In the genomic region with DNA sequence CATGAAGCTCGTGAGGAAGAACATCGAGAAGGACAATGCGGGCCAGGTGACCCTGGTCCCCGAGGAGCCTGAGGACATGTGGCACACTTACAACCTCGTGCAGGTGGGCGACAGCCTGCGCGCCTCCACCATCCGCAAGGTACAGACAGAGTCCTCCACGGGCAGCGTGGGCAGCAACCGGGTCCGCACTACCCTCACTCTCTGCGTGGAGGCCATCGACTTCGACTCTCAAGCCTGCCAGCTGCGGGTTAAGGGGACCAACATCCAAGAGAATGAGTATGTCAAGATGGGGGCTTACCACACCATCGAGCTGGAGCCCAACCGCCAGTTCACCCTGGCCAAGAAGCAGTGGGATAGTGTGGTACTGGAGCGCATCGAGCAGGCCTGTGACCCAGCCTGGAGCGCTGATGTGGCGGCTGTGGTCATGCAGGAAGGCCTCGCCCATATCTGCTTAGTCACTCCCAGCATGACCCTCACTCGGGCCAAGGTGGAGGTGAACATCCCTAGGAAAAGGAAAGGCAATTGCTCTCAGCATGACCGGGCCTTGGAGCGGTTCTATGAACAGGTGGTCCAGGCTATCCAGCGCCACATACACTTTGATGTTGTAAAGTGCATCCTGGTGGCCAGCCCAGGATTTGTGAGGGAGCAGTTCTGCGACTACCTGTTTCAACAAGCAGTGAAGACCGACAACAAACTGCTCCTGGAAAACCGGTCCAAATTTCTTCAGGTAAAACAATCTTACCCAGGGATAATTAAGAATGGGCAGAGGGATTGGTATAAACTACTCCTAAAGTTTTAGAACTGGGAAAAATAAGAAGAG, we compare ENCODE assay signal across 1 cellular context.
A peak's percentile ranks its signal among the peaks of the same experiment; 100 is the strongest.
TF ChIP-seq lines count a peak whose summit lies in the region.

No MANE protein-coding gene starts in this region.

TF ChIP-seq in K562, 482 proteins besides CTCF, POLR2A, EP300 and RAD21 (continued from another document and continues in another):
- TF ChIP-seq TEAD4 (IDR thresholded peaks at IDR 0.05; ENCODE audit: low read length), result peak; percentile 5; the same call in 1 of the 2 replicates
- TF ChIP-seq TEAD4 (CRISPR knock-in tag; IDR thresholded peaks at IDR 0.05; ENCODE audit: borderline replicate concordance), result no peak
- TF ChIP-seq GABPB2 (CRISPR knock-in tag; conservative IDR thresholded peaks at IDR 0.05), result no peak
- TF ChIP-seq NUFIP1 (IDR thresholded peaks at IDR 0.05; ENCODE audit: partially characterized antibody), result no peak
- TF ChIP-seq RBM22 (IDR thresholded peaks at IDR 0.05; ENCODE audit: low read depth, low read length, poor library complexity, severe bottlenecking), result no peak
- no peak for TF ChIP-seq CSDE1 (IDR thresholded peaks at IDR 0.05)
- 0 out of 4 replicates have a peak, but pooled peaks of 1 of the 2 experiments have one; percentile 29 for TF ChIP-seq UBTF (IDR thresholded peaks at IDR 0.05; ENCODE audit: borderline replicate concordance in 1 of 2, low read depth in 2 of 2, low read length in 2 of 2)
- TF ChIP-seq HLTF (IDR thresholded peaks at IDR 0.05), result no peak
- TF ChIP-seq ZNF584 (CRISPR knock-in tag; IDR thresholded peaks at IDR 0.05; ENCODE audit: low read depth), result no peak
- no peak for TF ChIP-seq HMGN3 (IDR thresholded peaks at IDR 0.05; ENCODE audit: borderline replicate concordance, extremely low read depth, insufficient read length, low read depth, low read length)
- TF ChIP-seq ESRRA (IDR thresholded peaks at IDR 0.05; ENCODE audit: borderline replicate concordance, low read depth), result peak; percentile 65; the same call in 1 of the 2 replicates
- TF ChIP-seq E2F3 (CRISPR knock-in tag; IDR thresholded peaks at IDR 0.05), result no peak
- no peak for TF ChIP-seq PRPF4 (IDR thresholded peaks at IDR 0.05; ENCODE audit: insufficient read depth, low read depth, low read length, poor library complexity, severe bottlenecking)
- no peak for TF ChIP-seq ZNF121 (CRISPR knock-in tag; conservative IDR thresholded peaks at IDR 0.05)
- TF ChIP-seq POLR3G (IDR thresholded peaks at IDR 0.05; ENCODE audit: extremely low read depth, insufficient read length, insufficient replicate concordance), result no peak
- no peak for TF ChIP-seq HES1 (IDR thresholded peaks at IDR 0.05; ENCODE audit: low read depth)
- TF ChIP-seq, protein P1, sequence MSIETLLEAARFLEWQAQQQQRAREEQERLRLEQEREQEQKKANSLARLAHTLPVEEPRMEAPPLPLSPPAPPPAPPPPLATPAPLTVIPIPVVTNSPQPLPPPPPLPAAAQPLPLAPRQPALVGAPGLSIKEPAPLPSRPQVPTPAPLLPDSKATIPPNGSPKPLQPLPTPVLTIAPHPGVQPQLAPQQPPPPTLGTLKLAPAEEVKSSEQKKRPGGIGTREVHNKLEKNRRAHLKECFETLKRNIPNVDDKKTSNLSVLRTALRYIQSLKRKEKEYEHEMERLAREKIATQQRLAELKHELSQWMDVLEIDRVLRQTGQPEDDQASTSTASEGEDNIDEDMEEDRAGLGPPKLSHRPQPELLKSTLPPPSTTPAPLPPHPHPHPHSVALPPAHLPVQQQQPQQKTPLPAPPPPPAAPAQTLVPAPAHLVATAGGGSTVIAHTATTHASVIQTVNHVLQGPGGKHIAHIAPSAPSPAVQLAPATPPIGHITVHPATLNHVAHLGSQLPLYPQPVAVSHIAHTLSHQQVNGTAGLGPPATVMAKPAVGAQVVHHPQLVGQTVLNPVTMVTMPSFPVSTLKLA (conservative IDR thresholded peaks at IDR 0.05), result no peak
- TF ChIP-seq GABPA (tag; conservative IDR thresholded peaks at IDR 0.05; ENCODE audit: low read depth), result no peak
- TF ChIP-seq, protein P2, sequence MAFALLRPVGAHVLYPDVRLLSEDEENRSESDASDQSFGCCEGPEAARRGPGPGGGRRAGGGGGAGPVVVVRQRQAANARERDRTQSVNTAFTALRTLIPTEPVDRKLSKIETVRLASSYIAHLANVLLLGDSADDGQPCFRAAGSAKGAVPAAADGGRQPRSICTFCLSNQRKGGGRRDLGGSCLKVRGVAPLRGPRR (CRISPR knock-in tag; IDR thresholded peaks at IDR 0.05), result no peak
- TF ChIP-seq, protein P3, sequence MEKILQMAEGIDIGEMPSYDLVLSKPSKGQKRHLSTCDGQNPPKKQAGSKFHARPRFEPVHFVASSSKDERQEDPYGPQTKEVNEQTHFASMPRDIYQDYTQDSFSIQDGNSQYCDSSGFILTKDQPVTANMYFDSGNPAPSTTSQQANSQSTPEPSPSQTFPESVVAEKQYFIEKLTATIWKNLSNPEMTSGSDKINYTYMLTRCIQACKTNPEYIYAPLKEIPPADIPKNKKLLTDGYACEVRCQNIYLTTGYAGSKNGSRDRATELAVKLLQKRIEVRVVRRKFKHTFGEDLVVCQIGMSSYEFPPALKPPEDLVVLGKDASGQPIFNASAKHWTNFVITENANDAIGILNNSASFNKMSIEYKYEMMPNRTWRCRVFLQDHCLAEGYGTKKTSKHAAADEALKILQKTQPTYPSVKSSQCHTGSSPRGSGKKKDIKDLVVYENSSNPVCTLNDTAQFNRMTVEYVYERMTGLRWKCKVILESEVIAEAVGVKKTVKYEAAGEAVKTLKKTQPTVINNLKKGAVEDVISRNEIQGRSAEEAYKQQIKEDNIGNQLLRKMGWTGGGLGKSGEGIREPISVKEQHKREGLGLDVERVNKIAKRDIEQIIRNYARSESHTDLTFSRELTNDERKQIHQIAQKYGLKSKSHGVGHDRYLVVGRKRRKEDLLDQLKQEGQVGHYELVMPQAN (IDR thresholded peaks at IDR 0.05; ENCODE audit: borderline replicate concordance), result no peak; the same call in 1 of the 2 replicates
- TF ChIP-seq ZNF23 (CRISPR knock-in tag; IDR thresholded peaks at IDR 0.05), result no peak
- no peak for TF ChIP-seq GTF2E2 (tag; IDR thresholded peaks at IDR 0.05)
- peak; percentile 45 for TF ChIP-seq TBP (optimal IDR thresholded peaks at IDR 0.05; ENCODE audit: low read depth, low read length)
- TF ChIP-seq SMARCB1 (IDR thresholded peaks at IDR 0.05; ENCODE audit: insufficient read length, low read depth), result no peak
- no peak for TF ChIP-seq NR0B1 (IDR thresholded peaks at IDR 0.05; ENCODE audit: partially characterized antibody)
- TF ChIP-seq, protein P4, sequence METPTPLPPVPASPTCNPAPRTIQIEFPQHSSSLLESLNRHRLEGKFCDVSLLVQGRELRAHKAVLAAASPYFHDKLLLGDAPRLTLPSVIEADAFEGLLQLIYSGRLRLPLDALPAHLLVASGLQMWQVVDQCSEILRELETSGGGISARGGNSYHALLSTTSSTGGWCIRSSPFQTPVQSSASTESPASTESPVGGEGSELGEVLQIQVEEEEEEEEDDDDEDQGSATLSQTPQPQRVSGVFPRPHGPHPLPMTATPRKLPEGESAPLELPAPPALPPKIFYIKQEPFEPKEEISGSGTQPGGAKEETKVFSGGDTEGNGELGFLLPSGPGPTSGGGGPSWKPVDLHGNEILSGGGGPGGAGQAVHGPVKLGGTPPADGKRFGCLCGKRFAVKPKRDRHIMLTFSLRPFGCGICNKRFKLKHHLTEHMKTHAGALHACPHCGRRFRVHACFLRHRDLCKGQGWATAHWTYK (CRISPR knock-in tag; IDR thresholded peaks at IDR 0.05), result 0 out of 2 replicates have a peak, but pooled peaks have one; percentile 3
- no peak for TF ChIP-seq SIN3B (IDR thresholded peaks at IDR 0.05; ENCODE audit: low read depth)
- no peak for TF ChIP-seq ZC3H11A (IDR thresholded peaks at IDR 0.05; ENCODE audit: low read depth, low read length)
- TF ChIP-seq PBX2 (CRISPR knock-in tag; IDR thresholded peaks at IDR 0.05; ENCODE audit: low read depth), result no peak
- no peak for TF ChIP-seq PBX2 (tag; conservative IDR thresholded peaks at IDR 0.05; ENCODE audit: low read depth)
- TF ChIP-seq ARID3A (IDR thresholded peaks at IDR 0.05; ENCODE audit: borderline replicate concordance, low read depth, low read length), result no peak
- TF ChIP-seq CBX1 (IDR thresholded peaks at IDR 0.05; ENCODE audit: low read depth), result 0 out of 2 replicates have a peak, but pooled peaks have one; percentile 17
- TF ChIP-seq, protein P5, sequence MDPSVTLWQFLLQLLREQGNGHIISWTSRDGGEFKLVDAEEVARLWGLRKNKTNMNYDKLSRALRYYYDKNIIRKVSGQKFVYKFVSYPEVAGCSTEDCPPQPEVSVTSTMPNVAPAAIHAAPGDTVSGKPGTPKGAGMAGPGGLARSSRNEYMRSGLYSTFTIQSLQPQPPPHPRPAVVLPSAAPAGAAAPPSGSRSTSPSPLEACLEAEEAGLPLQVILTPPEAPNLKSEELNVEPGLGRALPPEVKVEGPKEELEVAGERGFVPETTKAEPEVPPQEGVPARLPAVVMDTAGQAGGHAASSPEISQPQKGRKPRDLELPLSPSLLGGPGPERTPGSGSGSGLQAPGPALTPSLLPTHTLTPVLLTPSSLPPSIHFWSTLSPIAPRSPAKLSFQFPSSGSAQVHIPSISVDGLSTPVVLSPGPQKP (CRISPR knock-in tag; IDR thresholded peaks at IDR 0.05), result no peak
- peak; percentile 87 for TF ChIP-seq ZFX (CRISPR knock-in tag; IDR thresholded peaks at IDR 0.05)
- TF ChIP-seq ZNF57 (CRISPR knock-in tag; IDR thresholded peaks at IDR 0.05), result no peak
- TF ChIP-seq NCOA6 (IDR thresholded peaks at IDR 0.05), result no peak
- no peak for TF ChIP-seq HIVEP1 (CRISPR knock-in tag; IDR thresholded peaks at IDR 0.05)
- TF ChIP-seq JUND (IDR thresholded peaks at IDR 0.05; ENCODE audit: borderline replicate concordance, low read depth, low read length), result peak; percentile 20; the same call in 1 of the 2 replicates
- peak; percentile 32; the same call in 2 of the 3 replicates for TF ChIP-seq JUND (tag; IDR thresholded peaks at IDR 0.05; ENCODE audit: borderline replicate concordance, low read depth, low read length)
- peak; percentile 14; the same call in 1 of the 2 replicates for TF ChIP-seq POLR2H (tag; IDR thresholded peaks at IDR 0.05; ENCODE audit: low read depth)
- TF ChIP-seq ZNF224 (CRISPR knock-in tag; IDR thresholded peaks at IDR 0.05), result no peak
